In the genomic region with DNA sequence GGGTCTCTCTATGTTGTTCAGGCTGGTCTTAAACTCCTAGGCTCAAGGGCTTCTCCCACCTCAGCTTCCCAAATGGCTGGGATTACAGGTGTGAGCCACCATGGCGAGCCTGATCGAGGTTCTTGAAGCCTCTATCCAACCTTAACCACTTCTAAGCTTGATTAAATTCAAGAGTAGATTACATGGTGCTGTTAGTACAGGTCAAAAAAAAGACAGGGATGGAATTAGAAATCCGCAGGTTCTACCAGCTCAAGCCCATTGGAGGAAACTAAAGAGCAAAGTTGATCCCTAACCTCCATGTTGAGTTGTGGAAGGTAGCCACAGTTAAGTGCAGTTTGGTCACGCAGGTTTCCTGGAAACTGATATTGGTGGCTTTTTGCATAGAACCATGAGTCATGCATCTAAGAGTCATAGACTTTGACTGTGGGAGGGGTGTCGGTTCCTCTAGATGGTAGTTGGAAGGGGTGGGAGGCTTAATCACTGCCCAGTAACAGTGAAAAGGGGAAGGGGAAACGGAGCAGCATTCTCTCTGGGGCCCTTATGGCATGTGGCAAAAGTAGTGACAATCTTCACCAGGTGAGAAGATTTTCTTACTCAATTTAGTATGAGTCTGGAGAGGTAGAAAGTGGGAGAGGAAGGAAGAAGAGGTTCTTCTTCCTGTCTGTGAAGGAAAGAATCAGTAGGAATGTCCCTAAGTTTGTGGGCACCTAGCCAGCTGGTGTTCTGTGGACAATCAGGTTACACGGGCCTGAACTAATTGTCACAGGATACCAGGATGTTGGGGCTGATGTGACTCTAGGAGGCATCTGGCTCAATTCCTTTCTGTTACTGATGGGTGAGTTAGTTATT, we compare ENCODE assay signal across 8 cellular contexts. TPM values are rescaled to one million over a fixed set of nuclear protein-coding genes. Genes with fewer than 3 reads are reported as not detected.
DNase-seq lines count a peak whose midpoint lies in the region; ATAC-seq and TF ChIP-seq lines count a peak whose summit lies in the region.

No MANE protein-coding gene starts in this region.

- H3K36me3 Mint-ChIP-seq in activated CD4-positive, alpha-beta memory T cell treated with anti-CD3 and anti-CD28 coated beads for 36 hours: peaks cover 44% of the 10 kb centered on the region

- no peak for TF ChIP-seq CTCF in omental fat pad (IDR thresholded peaks at IDR 0.05)
- no peak for TF ChIP-seq CTCF in foreskin fibroblast (IDR thresholded peaks at IDR 0.05; ENCODE audit: low read depth, low read length)

- peak; percentile 97 for DNase-seq in CD1c-positive myeloid dendritic cell (ENCODE audit: extremely low spot score)
- peak; percentile 91 for DNase-seq in KBM-7
- peak; percentile 80 for DNase-seq in activated CD4-positive, alpha-beta memory T cell treated with anti-CD3 and anti-CD28 coated beads for 36 hours
- no peak for DNase-seq in omental fat pad (ENCODE audit: low spot score)
- no peak for DNase-seq in foreskin fibroblast
- DNase-seq in NCI-H748 (lab: John Stamatoyannopoulos, UW; ENCODE audit: unreplicated experiment): no peak
- DNase-seq in iPS-NIHi11 (ENCODE audit: low spot score): no peak

- H3K4me1 Mint-ChIP-seq in activated CD4-positive, alpha-beta memory T cell treated with anti-CD3 and anti-CD28 coated beads for 36 hours (ENCODE audit: low read depth): peaks cover 62% of the 10 kb centered on the region

- peaks cover 6% of the 10 kb centered on the region for H3K9me3 Mint-ChIP-seq in activated CD4-positive, alpha-beta memory T cell treated with anti-CD3 and anti-CD28 coated beads for 36 hours

- peak overlapping the region; percentile 99 for H3K27ac Mint-ChIP-seq in activated CD4-positive, alpha-beta memory T cell treated with anti-CD3 and anti-CD28 coated beads for 36 hours

- no peak overlapping the region for H3K4me3 ChIP-seq in foreskin fibroblast (ENCODE audit: low read depth in 1 of 2, low read length in 2 of 2)

- ATAC-seq in GM19455 (IDR thresholded peaks at IDR 0.05; ENCODE audit: unreplicated experiment) (peak; percentile 43), omental fat pad (ENCODE audit: low FRiP score) (peak; percentile 48)

- POLR2A ChIA-PET in activated CD4-positive, alpha-beta memory T cell treated with anti-CD3 and anti-CD28 coated beads for 36 hours (lab: Charles Lee): interaction anchor here (1.1 to 1.9 kb wide), 2 partner anchors 84 to 207 kb away, joined by 6 to 7 read pairs; a partner anchor contains a TSS

- intact Hi-C loops in activated CD4-positive, alpha-beta memory T cell treated with anti-CD3 and anti-CD28 coated beads for 36 hours (cut with micrococcal nuclease): loop anchor here (1.0 to 10.0 kb wide), 12 partner anchors 84 to 877 kb away; a partner anchor contains a TSS

- in situ Hi-C loops in KBM-7 (cut with MboI; ENCODE audit: low pct_unique_long_range_greater_than_20kb, low sequenced_read_pairs): no loop called here

- peak overlapping the region; percentile 69 for H3K4me3 Mint-ChIP-seq in activated CD4-positive, alpha-beta memory T cell treated with anti-CD3 and anti-CD28 coated beads for 36 hours

- no peaks in the 10 kb centered on the region for H3K27me3 Mint-ChIP-seq in activated CD4-positive, alpha-beta memory T cell treated with anti-CD3 and anti-CD28 coated beads for 36 hours

- CTCF ChIA-PET in activated CD4-positive, alpha-beta memory T cell treated with anti-CD3 and anti-CD28 coated beads for 36 hours (lab: Charles Lee): interaction anchor here (0.7 to 1.3 kb wide), 4 partner anchors 11 to 51 kb away, joined by 3 to 4 read pairs (median 3); no protein-coding TSS in a partner anchor

RNA-seq across cellular contexts. Expression of a gene that starts 7.0 kb away (rescaled TPM):
- total RNA-seq in activated CD4-positive, alpha-beta memory T cell treated with anti-CD3 and anti-CD28 coated beads for 36 hours: 100 to 1,000 TPM; 240 to 246 TPM
- total RNA-seq in omental fat pad: 100 to 1,000 TPM in 2 of 4 donors, 10 to 100 TPM in 2; 58.8 to 204 (median 95.3) TPM

Comparison
In these comparisons a context has a peak if more than half of its experiments do, and no peak if none do; other contexts are left out.
1. DNase-seq: peak in CD1c-positive myeloid dendritic cell (single experiment), KBM-7 (single experiment) and activated CD4-positive, alpha-beta memory T cell treated with anti-CD3 and anti-CD28 coated beads for 36 hours (single experiment); none in omental fat pad (single experiment), foreskin fibroblast (0 of 2), NCI-H748 (single experiment) and iPS-NIHi11 (single experiment).